20 cellular contexts compared by ENCODE assay signal in genomic region chr13:35804901-35805300, GRCh38.
"Had no signal": no experiment of that assay in that cellular context is flagged by ENCODE, and none has a peak within 500 bp of the region (broad histone marks: within the 10 kb centered on the region; RNA-seq: fewer than 3 reads in every experiment).

No MANE protein-coding gene starts in this region.

- ATAC-seq: gastroesophageal sphincter; psoas muscle; right lobe of liver; stimulated activated effector memory CD8-positive, alpha-beta T cell treated with anti-CD3 and anti-CD28 coated beads, Interleukin-12 subunit alpha, Interleukin-12 subunit beta, amount 100 ng/mL, for 72 hours; stimulated activated naive CD8-positive, alpha-beta T cell treated with anti-CD3 and anti-CD28 coated beads, Interleukin-15, Interleukin-2, amounts not matched to agents 100 U/mL and 50 U/mL, for 24 hours had no signal

- H3K27ac ChIP-seq: coronary artery, gastroesophageal sphincter, hepatocyte, psoas muscle, right lobe of liver, tibial artery, upper lobe of left lung, uterus had no signal

- H3K27me3 ChIP-seq: gastroesophageal sphincter, hepatocyte, right lobe of liver, tibial artery, upper lobe of left lung, uterus had no signal

- H2AFZ ChIP-seq: hepatocyte had no signal

- H3K4me3 ChIP-seq: coronary artery, gastroesophageal sphincter, hepatocyte, psoas muscle, right lobe of liver, tibial artery, upper lobe of left lung, uterus had no signal

- H3K9me3 ChIP-seq: gastroesophageal sphincter, psoas muscle, right lobe of liver, tibial artery, upper lobe of left lung, uterus had no signal

- H3K4me2 ChIP-seq: hepatocyte had no signal

- DNase-seq: effector CD4-positive, alpha-beta T cell; endodermal cell; erythroblast; kidney glomerular epithelial cell; mesendoderm; naive B cell; occipital lobe; psoas muscle; retina; right lobe of liver; stimulated activated CD4-positive, alpha-beta T cell treated with anti-CD3 and anti-CD28 coated beads, Interleukin-4, amount 100 ng/mL, for 1 hour; stimulated activated CD8-positive, alpha-beta memory T cell treated with anti-CD3 and anti-CD28 coated beads, Interleukin-4, amount 100 ng/mL, for 48 hours; stimulated activated naive CD8-positive, alpha-beta T cell treated with anti-CD3 and anti-CD28 coated beads, Interleukin-15, Interleukin-2, amounts not matched to agents 100 U/mL and 50 U/mL, for 24 hours; tibial artery; upper lobe of left lung; uterus had no signal

- H3K36me3 ChIP-seq: right lobe of liver, tibial artery, upper lobe of left lung, uterus had no signal

- H3K4me1 ChIP-seq: gastroesophageal sphincter, psoas muscle, right lobe of liver, tibial artery, upper lobe of left lung, uterus had no signal
